Comparison of ENCODE assay signal across 16 cellular contexts in the genomic region with DNA sequence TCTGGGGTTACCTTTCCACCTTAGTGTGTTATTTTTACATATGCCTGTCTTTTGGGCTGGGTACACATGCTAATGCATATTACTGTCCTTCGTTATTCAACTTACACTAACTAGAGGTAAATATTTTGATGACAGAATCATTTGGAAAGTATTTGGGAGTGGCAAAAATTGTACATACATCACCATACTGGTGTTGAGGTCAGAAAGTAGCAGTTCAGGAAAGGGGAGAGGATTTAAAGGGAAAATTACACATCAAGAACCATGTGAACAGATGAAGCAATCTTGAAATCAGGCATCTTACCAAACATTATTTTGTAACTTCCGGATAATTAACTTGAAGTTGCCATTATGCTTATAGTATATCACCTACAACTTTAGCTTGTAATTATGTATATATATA.
DNase-seq lines count a peak whose midpoint lies in the region; TF ChIP-seq lines count a peak whose summit lies in the region.
"Had no signal": no experiment of that assay in that cellular context is flagged by ENCODE, and none has a peak within 500 bp of the region (broad histone marks: within the 10 kb centered on the region; RNA-seq: fewer than 3 reads in every experiment).

No MANE protein-coding gene starts in this region.

- no peaks in the 10 kb centered on the region for H3K36me3 ChIP-seq in adipocyte (ENCODE audit: control insufficient read depth, insufficient read depth, low read length, severe bottlenecking)

- no peaks in the 10 kb centered on the region for H3K9me3 ChIP-seq in adipocyte (ENCODE audit: control insufficient read depth, low read length)

- no peak overlapping the region for H3K4me3 ChIP-seq in adipocyte (ENCODE audit: low read length)
- H3K4me3 ChIP-seq in retinal pigment epithelial cell (ENCODE audit: low read length), result no peak overlapping the region

- no peak overlapping the region for H3K9ac ChIP-seq in adipocyte (ENCODE audit: low read length)

- DNase-seq in MV-4-11 (lab: John Stamatoyannopoulos, UW) (peak; percentile 12), adipocyte (ENCODE audit: low read depth) (peak; percentile 26), fibroblast of gingiva (ENCODE audit: low read depth) (peak; percentile 27), retinal pigment epithelial cell (ENCODE audit: low read depth) (peak; percentile 28), NCI-H69 (lab: John Stamatoyannopoulos, UW) (no peak), AG08396 (ENCODE audit: low spot score) (no peak), NCI-H2029 (lab: John Stamatoyannopoulos, UW) (no peak), NOMO-1 treated with DMSO at 0.1 percent for 48 hours (lab: John Stamatoyannopoulos, UW; ENCODE audit: unreplicated experiment) (no peak)
- DNase-seq: Calu3; CD4-positive, CD25-positive, alpha-beta regulatory T cell; DMS53; H9; Kasumi-1; NCI-H1436; NCI-H2029 treated with DMSO at 0.1 percent for 48 hours; NCI-H510A treated with DMSO at 0.1 percent for 48 hours had no signal

- H3K27me3 ChIP-seq in adipocyte (replicated peaks; ENCODE audit: control insufficient read depth, insufficient read depth, low read length), result no peaks in the 10 kb centered on the region

- H3K4me1 ChIP-seq in adipocyte (ENCODE audit: control insufficient read depth, insufficient read depth, low read length), result peaks cover 10% of the 10 kb centered on the region

- TF ChIP-seq CTCF in retinal pigment epithelial cell (conservative IDR thresholded peaks at IDR 0.05; ENCODE audit: low read depth, low read length), result no peak

Comparison
In these comparisons a context has a peak if more than half of its experiments do, and no peak if none do; other contexts are left out.
1. DNase-seq: peak in MV-4-11 (single experiment), adipocyte (single experiment), fibroblast of gingiva (single experiment) and retinal pigment epithelial cell (single experiment); none in NCI-H69 (single experiment), AG08396 (single experiment), NCI-H2029 (single experiment) and NOMO-1 treated with DMSO at 0.1 percent for 48 hours (single experiment).